12 cellular contexts compared by ENCODE assay signal in the genomic region with DNA sequence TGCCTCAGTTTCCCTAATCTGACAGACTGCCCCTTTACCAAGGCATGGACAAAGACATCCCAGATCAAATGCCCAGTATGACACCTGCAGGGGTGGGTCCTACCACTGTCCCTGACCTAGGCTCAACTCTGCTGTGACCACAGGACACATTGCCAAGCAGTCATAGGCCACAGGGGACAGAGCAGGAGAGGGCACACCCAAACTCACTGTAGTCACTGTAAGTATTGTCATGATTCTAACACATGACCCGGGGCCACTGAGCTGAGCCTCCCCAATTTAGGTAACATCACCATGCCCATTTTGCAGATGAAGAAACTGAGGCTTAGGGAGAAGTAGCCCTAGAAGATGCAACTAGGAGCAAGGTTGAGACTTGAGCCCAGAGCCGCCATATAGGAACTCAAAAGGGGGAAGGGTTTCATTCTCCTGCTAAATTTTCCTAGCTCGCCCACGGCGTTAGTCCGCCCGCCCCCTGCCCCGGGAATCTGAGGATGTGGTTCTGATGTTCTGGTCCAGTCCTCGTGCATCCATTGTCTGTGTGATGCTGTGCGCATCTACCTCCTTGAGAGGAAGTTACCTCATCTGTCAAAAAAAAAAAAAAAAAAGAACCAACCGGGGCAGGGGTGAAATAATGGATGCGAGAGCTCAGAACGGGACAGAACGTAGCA. TPM values are rescaled to one million over a fixed set of nuclear protein-coding genes. Genes with fewer than 3 reads are reported as not detected.
"Had no signal": no experiment of that assay in that cellular context is flagged by ENCODE, and none has a peak within 500 bp of the region (broad histone marks: within the 10 kb centered on the region; RNA-seq: fewer than 3 reads in every experiment).

No MANE protein-coding gene starts in this region.

- H3K4me3 ChIP-seq: esophagus muscularis mucosa, ovary had no signal

- H3K36me3 ChIP-seq: ascending aorta, esophagus muscularis mucosa, ovary had no signal

- FAIRE-seq: bronchial epithelial cell, small intestine had no signal

- H3K9me3 ChIP-seq: ascending aorta, esophagus muscularis mucosa, ovary had no signal

- H3K27me3 ChIP-seq: ascending aorta, esophagus muscularis mucosa, ovary had no signal

- DNase-seq: activated CD4-positive, alpha-beta memory T cell treated with anti-CD3 and anti-CD28 coated beads for 36 hours; activated gamma-delta T cell treated with Interleukin-2 at 50 U/mL for 16 hours; activated T-cell treated with anti-CD3 and anti-CD28 coated beads, Interleukin-2, amount 50 U/mL, for 48 hours; foreskin fibroblast; mesenchymal stem cell; small intestine had no signal

- ATAC-seq: left lobe of liver; stimulated activated effector memory CD8-positive, alpha-beta T cell treated with anti-CD3 and anti-CD28 coated beads, Interleukin-12 subunit alpha, Interleukin-12 subunit beta, amount 100 ng/mL, for 72 hours had no signal

- H3K27ac ChIP-seq: esophagus muscularis mucosa, ovary had no signal

RNA-seq across cellular contexts. Expression of a gene that starts 44.8 kb away (rescaled TPM):
- total RNA-seq: ascending aorta, bronchial epithelial cell had no signal
